Comparison of ENCODE assay signal across 22 cellular contexts in genomic region chr6:82744286-82745015, GRCh38.
DNase-seq lines count a peak whose midpoint lies in the region; ATAC-seq, FAIRE-seq and TF ChIP-seq lines count a peak whose summit lies in the region.
"Had no signal": no experiment of that assay in that cellular context is flagged by ENCODE, and none has a peak within 500 bp of the region (broad histone marks: within the 10 kb centered on the region; RNA-seq: fewer than 3 reads in every experiment).

No MANE protein-coding gene starts in this region.

- H3K36me3 Mint-ChIP-seq in CD14-positive monocyte = no peaks in the 10 kb centered on the region
- H3K36me3 Mint-ChIP-seq: CD8-positive, alpha-beta T cell had no signal

- no peak overlapping the region for H2AFZ ChIP-seq in HepG2 (ENCODE audit: low read length)

- no peak overlapping the region for H3K27ac ChIP-seq in HepG2 (ENCODE audit: extremely low read length, insufficient read depth, low read length)
- H3K27ac ChIP-seq in right lobe of liver = no peak overlapping the region
- H3K27ac ChIP-seq: BLaER1 had no signal

- CTCF ChIA-PET in HepG2 (lab: Yijun Ruan, JAX; ENCODE audit: low intra/inter-chr PET ratio, low total read pairs) = no interaction called here

- BruUV-seq in HepG2 (replicated peaks; lab: Mats Ljungman, UMichigan) = no TSS peak

- no peak for TF ChIP-seq RAD21 in HepG2 (CRISPR knock-in tag; IDR thresholded peaks at IDR 0.05)

- H3K4me1 ChIP-seq in HepG2 (ENCODE audit: insufficient read depth, low read length) = peaks cover 30% of the 10 kb centered on the region
- no peaks in the 10 kb centered on the region for H3K4me1 ChIP-seq in right lobe of liver
- H3K4me1 ChIP-seq: BE2C, BLaER1, Caco-2 had no signal

- peak overlapping the region; percentile 42 for H3K4me2 ChIP-seq in HepG2 (ENCODE audit: low read depth, low read length)
- H3K4me2 ChIP-seq: BLaER1 had no signal

- WGBS in HepG2 (ENCODE audit: low lambda C conversion rate) = 85% methylated on average over 1 of the region's 1 CpG
- 67% methylated on average over 1 of the region's 1 CpG for WGBS in right lobe of liver (ENCODE audit: insufficient coverage, low coverage, low lambda C conversion rate, missing lambda C conversion rate)

- no peaks in the 10 kb centered on the region for H3K27me3 ChIP-seq in HepG2 (ENCODE audit: control insufficient read depth in 1 of 2, insufficient read depth in 2 of 2, low read length in 2 of 2)
- no peaks in the 10 kb centered on the region for H3K27me3 ChIP-seq in right lobe of liver
- H3K27me3 ChIP-seq: BE2C, BLaER1 had no signal

- H4K20me1 ChIP-seq in HepG2 (ENCODE audit: insufficient read depth, low read length) = no peaks in the 10 kb centered on the region
- H4K20me1 ChIP-seq: BLaER1 had no signal

- intact Hi-C loops in HepG2 (cut with micrococcal nuclease; ENCODE audit: unreplicated experiment) (no loop called here), right lobe of liver (cut with DNase I) (no loop called here), CD14-positive monocyte (cut with micrococcal nuclease) (no loop called here)

- in situ Hi-C loops in HepG2 (cut with HindIII; ENCODE audit: extremely low pct_ligation_motif_present, low pct_unique_long_range_greater_than_20kb) = no loop called here

- H3K9me3 ChIP-seq in HepG2 (ENCODE audit: low read length) (no peaks in the 10 kb centered on the region), right lobe of liver (no peaks in the 10 kb centered on the region)
- H3K9me3 ChIP-seq: BE2C, BLaER1, Caco-2 had no signal

- TF ChIP-seq POLR2A in HepG2 (IDR thresholded peaks at IDR 0.05; ENCODE audit: insufficient read depth in 1 of 2, low read depth in 2 of 2, low read length in 2 of 2) (no peak), right lobe of liver (IDR thresholded peaks at IDR 0.05) (no peak)

- DNase-seq in HepG2 (ENCODE audit: low spot score) (peak; percentile 15), right lobe of liver (no peak), myocyte (ENCODE audit: low read depth) (peak; percentile 5), CD14-positive monocyte (ENCODE audit: low spot score) (no peak)
- DNase-seq: 8988T; ACHN; BE2C; C1 segment of cervical spinal cord; Caco-2; Calu3; CD4-positive, alpha-beta T cell; CD8-positive, alpha-beta T cell; DMS79 treated with DMSO at 0.1 percent for 48 hours; GF-D8 had no signal

- no peak overlapping the region for H3K4me3 ChIP-seq in HepG2 (replicated peaks in 1 of 3; ENCODE audit: insufficient read depth in 1 of 3, low read depth in 2 of 3, low read length in 3 of 3)
- no peak overlapping the region for H3K4me3 ChIP-seq in right lobe of liver
- H3K4me3 ChIP-seq: BLaER1, GM12878 had no signal

- no peak for FAIRE-seq in HepG2 (lab: Jason Lieb, UNC)
- FAIRE-seq: A204.1, D721Med, G401.6, GM12878, GM12892, GM18507 had no signal

- no peaks in the 10 kb centered on the region for H3K79me2 ChIP-seq in HepG2 (ENCODE audit: insufficient read depth, low read length)

- POLR2A ChIA-PET in HepG2 (lab: Yijun Ruan, JAX) = no interaction called here

- no peak overlapping the region for H3K9ac ChIP-seq in HepG2 (ENCODE audit: insufficient read depth, low read depth, low read length)
- H3K9ac ChIP-seq: BLaER1 had no signal

- no peak overlapping the region for H3K27ac Mint-ChIP-seq in CD14-positive monocyte
- H3K27ac Mint-ChIP-seq: CD4-positive, alpha-beta T cell; CD8-positive, alpha-beta T cell had no signal

- H3K36me3 ChIP-seq in HepG2 (replicated peaks in 1 of 2; ENCODE audit: control insufficient read depth in 1 of 2, insufficient read depth in 2 of 2, low read length in 2 of 2) = no peaks in the 10 kb centered on the region
- H3K36me3 ChIP-seq in right lobe of liver = no peaks in the 10 kb centered on the region
- H3K36me3 ChIP-seq: BE2C, BLaER1 had no signal

- ATAC-seq in HepG2 = peak; percentile 83
- no peak for ATAC-seq in right lobe of liver
- no peak for ATAC-seq in GM21526 (IDR thresholded peaks at IDR 0.05; ENCODE audit: low FRiP score, unreplicated experiment)
- ATAC-seq: CD8-positive, alpha-beta T cell; GM12878 had no signal

- peaks cover 0 to 6% (median 2%) of the 10 kb centered on the region in 7 donors for H3K9me3 Mint-ChIP-seq in CD14-positive monocyte
- H3K9me3 Mint-ChIP-seq: CD4-positive, alpha-beta T cell; CD8-positive, alpha-beta T cell had no signal

- TF ChIP-seq CTCF in HepG2 (CRISPR knock-in tag; IDR thresholded peaks at IDR 0.05) (no peak), right lobe of liver (IDR thresholded peaks at IDR 0.05) (no peak), CD14-positive monocyte (IDR thresholded peaks at IDR 0.05) (no peak)

- H3K27me3 Mint-ChIP-seq in CD14-positive monocyte (ENCODE audit: low read depth in 3 of 3) = peaks cover 0 to 8% (median 3%) of the 10 kb centered on the region in 3 donors
- H3K27me3 Mint-ChIP-seq: CD4-positive, alpha-beta T cell had no signal

- no peak overlapping the region for H3K4me3 Mint-ChIP-seq in CD14-positive monocyte
- H3K4me3 Mint-ChIP-seq: CD4-positive, alpha-beta T cell; CD8-positive, alpha-beta T cell had no signal

- H3K4me1 Mint-ChIP-seq in CD14-positive monocyte = no peaks in the 10 kb centered on the region

- TF ChIP-seq EP300 in HepG2 (IDR thresholded peaks at IDR 0.05; ENCODE audit: low read depth in 2 of 2, low read length in 2 of 2) = peak in 1 of 2 experiments; percentile 31; a peak in 1 of 4 replicates
- TF ChIP-seq EP300 in HepG2 (CRISPR knock-in tag; IDR thresholded peaks at IDR 0.05; ENCODE audit: borderline replicate concordance) = no peak

TF ChIP-seq in HepG2, 621 proteins besides CTCF, POLR2A, EP300 and RAD21 (continues in another document):
- TF ChIP-seq REL (CRISPR knock-in tag; conservative IDR thresholded peaks at IDR 0.05) (no peak), ZFP37 (CRISPR knock-in tag; IDR thresholded peaks at IDR 0.05; ENCODE audit: borderline replicate concordance) (no peak), SRF (IDR thresholded peaks at IDR 0.05; ENCODE audit: low read depth, low read length) (no peak), USF2 (IDR thresholded peaks at IDR 0.05; ENCODE audit: low read depth, low read length) (no peak), USF2 (CRISPR knock-in tag; IDR thresholded peaks at IDR 0.05; ENCODE audit: borderline replicate concordance) (no peak), ZKSCAN1 (IDR thresholded peaks at IDR 0.05; ENCODE audit: low read length) (peak; percentile 57; the same call in 1 of the 2 replicates), LBX2 (CRISPR knock-in tag; IDR thresholded peaks at IDR 0.05; ENCODE audit: borderline replicate concordance) (no peak), ZNF333 (CRISPR knock-in tag; IDR thresholded peaks at IDR 0.05; ENCODE audit: borderline replicate concordance) (no peak), GPBP1L1 (CRISPR knock-in tag; IDR thresholded peaks at IDR 0.05) (no peak), SIX4 (CRISPR knock-in tag; IDR thresholded peaks at IDR 0.05) (no peak), SYNCRIP (IDR thresholded peaks at IDR 0.05; ENCODE audit: insufficient read depth, low read depth, low read length) (no peak), ZNF556 (CRISPR knock-in tag; IDR thresholded peaks at IDR 0.05; ENCODE audit: borderline replicate concordance) (no peak), NR2F6 (IDR thresholded peaks at IDR 0.05) (no peak), NR2F6 (CRISPR knock-in tag; IDR thresholded peaks at IDR 0.05) (0 out of 2 replicates have a peak, but pooled peaks have one; percentile 40), SAP130 (CRISPR knock-in tag; IDR thresholded peaks at IDR 0.05; ENCODE audit: low read depth) (no peak), ZNF274 (CRISPR knock-in tag; IDR thresholded peaks at IDR 0.05) (no peak)

Comparison
In these comparisons a context has a peak if more than half of its experiments do, and no peak if none do; other contexts are left out.
1. DNase-seq: peak in HepG2 (single experiment) and myocyte (single experiment); none in right lobe of liver (0 of 3) and CD14-positive monocyte (single experiment).